In genomic region chr17:30711176-30711575, GRCh38 we compare ENCODE assay signal across 8 cellular contexts.
DNase-seq lines count a peak whose midpoint lies in the region; ATAC-seq, FAIRE-seq and TF ChIP-seq lines count a peak whose summit lies in the region.
"Not testable (repeated sequence)": the region's sequence is repeated elsewhere in the genome, so short reads cannot be mapped to it uniquely, and the experiment has no call there.

No MANE protein-coding gene starts in this region.

- H3K4me3 Mint-ChIP-seq in activated CD8-positive, alpha-beta T cell treated with anti-CD3 and anti-CD28 coated beads for 36 hours = peak overlapping the region; percentile 72

- DNase-seq in A549 (ENCODE audit: low read depth in 1 of 2, low spot score in 1 of 2); activated CD8-positive, alpha-beta T cell treated with anti-CD3 and anti-CD28 coated beads for 36 hours; astrocyte of the spinal cord (ENCODE audit: low read depth, low spot score); fibroblast of mammary gland (ENCODE audit: low read depth); HepG2 (ENCODE audit: low spot score): not testable (repeated sequence)
- peak; percentile 22 for DNase-seq in H7

- TF ChIP-seq CTCF in A549 (IDR thresholded peaks at IDR 0.05); OCI-LY3 (IDR thresholded peaks at IDR 0.05; ENCODE audit: low read depth, low read length); activated CD8-positive, alpha-beta T cell treated with anti-CD3 and anti-CD28 coated beads for 36 hours (IDR thresholded peaks at IDR 0.05); astrocyte of the spinal cord (IDR thresholded peaks at IDR 0.05; ENCODE audit: low read depth, low read length); fibroblast of mammary gland (conservative IDR thresholded peaks at IDR 0.05; ENCODE audit: control insufficient read depth, insufficient read depth, low read depth, low read length); HepG2 (CRISPR knock-in tag; IDR thresholded peaks at IDR 0.05); parathyroid adenoma (IDR thresholded peaks at IDR 0.05): not testable (repeated sequence)

- not testable (repeated sequence) for BruUV-seq in HepG2 (replicated peaks; lab: Mats Ljungman, UMichigan)

- ATAC-seq in A549; activated CD8-positive, alpha-beta T cell treated with anti-CD3 and anti-CD28 coated beads for 36 hours; HepG2: not testable (repeated sequence)

- not testable (repeated sequence) for H3K4me3 ChIP-seq in A549; HepG2 (replicated peaks in 1 of 3; ENCODE audit: insufficient read depth in 1 of 3, low read depth in 2 of 3, low read length in 3 of 3); parathyroid adenoma (ENCODE audit: low read depth, low read length)
- H3K4me3 ChIP-seq in H7 (ENCODE audit: insufficient read depth, low read depth, low read length) (peak overlapping the region; percentile 73), OCI-LY3 (ENCODE audit: low read length) (peak overlapping the region; percentile 91; the same call in 1 of the 2 replicates), astrocyte of the spinal cord (ENCODE audit: low read depth, low read length) (peak overlapping the region; percentile 50), fibroblast of mammary gland (ENCODE audit: control insufficient read depth, low read depth, low read length) (peak overlapping the region; percentile 50)

- H3K79me2 ChIP-seq in OCI-LY3 (ENCODE audit: low read length) = peaks cover 58% of the 10 kb centered on the region
- not testable (repeated sequence) for H3K79me2 ChIP-seq in HepG2 (ENCODE audit: insufficient read depth, low read length)
- H3K79me2 ChIP-seq in parathyroid adenoma = peaks cover 19% of the 10 kb centered on the region

- H2AFZ ChIP-seq in OCI-LY3 (ENCODE audit: low read depth, low read length); HepG2 (ENCODE audit: low read length); parathyroid adenoma: not testable (repeated sequence)

- not testable (repeated sequence) for H3K9ac ChIP-seq in OCI-LY3 (ENCODE audit: low read length); HepG2 (ENCODE audit: insufficient read depth, low read depth, low read length); parathyroid adenoma

- peak overlapping the region in 1 of 2 experiments; percentile 97; a peak in 2 of 6 replicates for H3K27ac ChIP-seq in A549
- H3K27ac ChIP-seq in OCI-LY3 (ENCODE audit: low read length); HepG2 (ENCODE audit: extremely low read length, insufficient read depth, low read length); parathyroid adenoma: not testable (repeated sequence)

- in situ Hi-C loops in astrocyte of the spinal cord (cut with HindIII; ENCODE audit: low sequenced_read_pairs); HepG2 (cut with HindIII; ENCODE audit: extremely low pct_ligation_motif_present, low pct_unique_long_range_greater_than_20kb): not testable (repeated sequence)

- not testable (repeated sequence) for H3K36me3 Mint-ChIP-seq in activated CD8-positive, alpha-beta T cell treated with anti-CD3 and anti-CD28 coated beads for 36 hours (ENCODE audit: low read depth)

- intact Hi-C loops in activated CD8-positive, alpha-beta T cell treated with anti-CD3 and anti-CD28 coated beads for 36 hours (cut with micrococcal nuclease); HepG2 (cut with micrococcal nuclease; ENCODE audit: unreplicated experiment): not testable (repeated sequence)

- peak overlapping the region; percentile 94 for H3K4me2 ChIP-seq in A549
- peak overlapping the region; percentile 76; the same call in 1 of the 2 replicates for H3K4me2 ChIP-seq in OCI-LY3 (ENCODE audit: low read length)
- H3K4me2 ChIP-seq in HepG2 (ENCODE audit: low read depth, low read length) = peak overlapping the region; percentile 65; the same call in 1 of the 2 replicates
- H3K4me2 ChIP-seq in parathyroid adenoma (ENCODE audit: low read length) = peak overlapping the region; percentile 68

- TF ChIP-seq EP300 in A549 (IDR thresholded peaks at IDR 0.05); HepG2 (IDR thresholded peaks at IDR 0.05; ENCODE audit: low read depth in 2 of 2, low read length in 2 of 2); HepG2 (CRISPR knock-in tag; IDR thresholded peaks at IDR 0.05; ENCODE audit: borderline replicate concordance): not testable (repeated sequence)

- POLR2A ChIA-PET in A549 (lab: Yijun Ruan, JAX); activated CD8-positive, alpha-beta T cell treated with anti-CD3 and anti-CD28 coated beads for 36 hours (lab: Charles Lee); HepG2 (lab: Yijun Ruan, JAX): not testable (repeated sequence)

- not testable (repeated sequence) for TF ChIP-seq POLR2A in A549 (IDR thresholded peaks at IDR 0.05; ENCODE audit: low read length); HepG2 (IDR thresholded peaks at IDR 0.05; ENCODE audit: insufficient read depth in 1 of 2, low read depth in 2 of 2, low read length in 2 of 2)

- not testable (repeated sequence) for H3K27ac Mint-ChIP-seq in activated CD8-positive, alpha-beta T cell treated with anti-CD3 and anti-CD28 coated beads for 36 hours

- H3K9me3 Mint-ChIP-seq in activated CD8-positive, alpha-beta T cell treated with anti-CD3 and anti-CD28 coated beads for 36 hours = not testable (repeated sequence)

- not testable (repeated sequence) for FAIRE-seq in A549 (lab: Jason Lieb, UNC); HepG2 (lab: Jason Lieb, UNC)

- not testable (repeated sequence) for H3K4me1 ChIP-seq in A549; OCI-LY3 (ENCODE audit: low read length); parathyroid adenoma
- H3K4me1 ChIP-seq in HepG2 (ENCODE audit: insufficient read depth, low read length) = peaks cover 35% of the 10 kb centered on the region

- H3K36me3 ChIP-seq in H7 (replicated peaks; ENCODE audit: control insufficient read depth, insufficient read depth, low read length); OCI-LY3 (replicated peaks; ENCODE audit: low read depth, low read length); HepG2 (replicated peaks in 1 of 2; ENCODE audit: control insufficient read depth in 1 of 2, insufficient read depth in 2 of 2, low read length in 2 of 2); parathyroid adenoma (ENCODE audit: control insufficient read depth, insufficient read depth, low read length): not testable (repeated sequence)

- peaks cover 32% of the 10 kb centered on the region for H4K20me1 ChIP-seq in OCI-LY3 (ENCODE audit: insufficient read depth, low read length)
- not testable (repeated sequence) for H4K20me1 ChIP-seq in HepG2 (ENCODE audit: insufficient read depth, low read length)

- H3K27me3 Mint-ChIP-seq in activated CD8-positive, alpha-beta T cell treated with anti-CD3 and anti-CD28 coated beads for 36 hours = peaks cover 26% of the 10 kb centered on the region

- H3K9me3 ChIP-seq in A549; OCI-LY3 (ENCODE audit: insufficient read depth, low read length); HepG2 (ENCODE audit: low read length); parathyroid adenoma (ENCODE audit: control insufficient read depth, low read length): not testable (repeated sequence)

- not testable (repeated sequence) for TF ChIP-seq RAD21 in A549 (conservative IDR thresholded peaks at IDR 0.05 in 1 of 2, IDR thresholded peaks at IDR 0.05 in 1 of 2); HepG2 (CRISPR knock-in tag; IDR thresholded peaks at IDR 0.05)

- not testable (repeated sequence) for H3K27me3 ChIP-seq in H7 (ENCODE audit: control insufficient read depth, insufficient read depth, low read length); OCI-LY3 (ENCODE audit: low read depth, low read length); HepG2 (ENCODE audit: control insufficient read depth in 1 of 2, insufficient read depth in 2 of 2, low read length in 2 of 2); parathyroid adenoma (ENCODE audit: control insufficient read depth, insufficient read depth, low read length)

- CTCF ChIA-PET in A549 (lab: Yijun Ruan, JAX) = interaction anchor here (1.3 kb wide), 1 partner anchor 234 kb away, joined by 3 read pairs; the partner anchor contains the start of gene GOSR1
- CTCF ChIA-PET in activated CD8-positive, alpha-beta T cell treated with anti-CD3 and anti-CD28 coated beads for 36 hours (lab: Charles Lee); HepG2 (lab: Yijun Ruan, JAX; ENCODE audit: low intra/inter-chr PET ratio, low total read pairs): not testable (repeated sequence)

- peaks cover 27% of the 10 kb centered on the region for H3K4me1 Mint-ChIP-seq in activated CD8-positive, alpha-beta T cell treated with anti-CD3 and anti-CD28 coated beads for 36 hours (ENCODE audit: low read depth)

- 97% methylated on average over 8 of the region's 8 CpGs for WGBS in A549 (ENCODE audit: missing lambda C conversion rate)
- 95% methylated on average over 8 of the region's 8 CpGs for WGBS in HepG2 (ENCODE audit: low lambda C conversion rate)
